8 cellular contexts compared by ENCODE assay signal in genomic region chr14:39174560-39175444, GRCh38. TPM values are rescaled to one million over a fixed set of nuclear protein-coding genes. Genes with fewer than 3 reads are reported as not detected.
DNase-seq lines count a peak whose midpoint lies in the region; ATAC-seq and TF ChIP-seq lines count a peak whose summit lies in the region.

TSS of gene PNN (plus strand) at chr14:39175254. CDS start at chr14:39175280, 26 bp downstream.

- H3K9me3 Mint-ChIP-seq in activated T-helper 2 cell treated with anti-CD3 and anti-CD28 coated beads, Interferon-gamma antibody, Interleukin-2, Interleukin-4, amounts not matched to agents 10 μg/mL and 5 μg/mL and 100 μg/mL, durations not matched to agents 14 hours and 24 hours and 36 hours = no peaks in the 10 kb centered on the region
- no peaks in the 10 kb centered on the region for H3K9me3 Mint-ChIP-seq in naive thymus-derived CD8-positive, alpha-beta T cell

- ATAC-seq in RWPE2 (ENCODE audit: low read depth) = peak; percentile 94
- peak; percentile 86 to 90 for ATAC-seq in naive thymus-derived CD8-positive, alpha-beta T cell

- no peaks in the 10 kb centered on the region for H3K27me3 Mint-ChIP-seq in activated T-helper 2 cell treated with anti-CD3 and anti-CD28 coated beads, Interferon-gamma antibody, Interleukin-2, Interleukin-4, amounts not matched to agents 10 μg/mL and 5 μg/mL and 100 μg/mL, durations not matched to agents 14 hours and 24 hours and 36 hours (ENCODE audit: low read depth)
- H3K27me3 Mint-ChIP-seq in naive thymus-derived CD8-positive, alpha-beta T cell = peaks cover 0 to 2% (median 0%) of the 10 kb centered on the region in 5 donors

- H3K27ac ChIP-seq in RWPE2 (ENCODE audit: poor library complexity, severe bottlenecking) = peak within 1 kb of the TSS; percentile 80

- no peaks in the 10 kb centered on the region for H3K9me3 ChIP-seq in RWPE2 (ENCODE audit: severe bottlenecking)

- peak within 1 kb of the TSS; percentile 70 for H3K4me3 ChIP-seq in RWPE2 (ENCODE audit: severe bottlenecking)
- H3K4me3 ChIP-seq in fibroblast of mammary gland (ENCODE audit: control insufficient read depth, low read depth, low read length) = peak within 1 kb of the TSS; percentile 97

- peaks cover 10% of the 10 kb centered on the region for H3K4me1 ChIP-seq in RWPE2 (ENCODE audit: insufficient read depth, poor library complexity, severe bottlenecking)

- intact Hi-C loops in activated T-helper 2 cell treated with anti-CD3 and anti-CD28 coated beads, Interferon-gamma antibody, Interleukin-2, Interleukin-4, amounts not matched to agents 10 μg/mL and 5 μg/mL and 100 μg/mL, durations not matched to agents 14 hours and 24 hours and 36 hours (cut with micrococcal nuclease) = loop anchor here (1.0 to 5.0 kb wide), 7 partner anchors 54 to 272 kb away; partner anchors contain the start of genes FBXO33, GEMIN2 and SEC23A

- TF ChIP-seq CTCF in RWPE2 (IDR thresholded peaks at IDR 0.05; ENCODE audit: poor library complexity, severe bottlenecking) = no peak
- TF ChIP-seq CTCF in fibroblast of mammary gland (conservative IDR thresholded peaks at IDR 0.05; ENCODE audit: control insufficient read depth, insufficient read depth, low read depth, low read length) = no peak

- H3K4me1 Mint-ChIP-seq in activated T-helper 2 cell treated with anti-CD3 and anti-CD28 coated beads, Interferon-gamma antibody, Interleukin-2, Interleukin-4, amounts not matched to agents 10 μg/mL and 5 μg/mL and 100 μg/mL, durations not matched to agents 14 hours and 24 hours and 36 hours (ENCODE audit: low read depth) = peaks cover 28% of the 10 kb centered on the region
- H3K4me1 Mint-ChIP-seq in naive thymus-derived CD8-positive, alpha-beta T cell = peaks cover 14 to 54% (median 41%) of the 10 kb centered on the region in 4 donors

- peak within 1 kb of the TSS; percentile 98 for H3K27ac Mint-ChIP-seq in activated T-helper 2 cell treated with anti-CD3 and anti-CD28 coated beads, Interferon-gamma antibody, Interleukin-2, Interleukin-4, amounts not matched to agents 10 μg/mL and 5 μg/mL and 100 μg/mL, durations not matched to agents 14 hours and 24 hours and 36 hours
- H3K27ac Mint-ChIP-seq in naive thymus-derived CD8-positive, alpha-beta T cell = peak within 1 kb of the TSS; percentile 98 to 100 (median 99)

- DNase-seq in EH (ENCODE audit: low read depth) (peak; percentile 100), H4 (ENCODE audit: low spot score) (peak; percentile 99), LoVo (ENCODE audit: low spot score) (peak; percentile 99), RWPE2 (ENCODE audit: low spot score) (peak; percentile 99), fibroblast of mammary gland (ENCODE audit: low read depth) (peak; percentile 100)
- DNase-seq in activated T-helper 2 cell treated with anti-CD3 and anti-CD28 coated beads, Interferon-gamma antibody, Interleukin-2, Interleukin-4, amounts not matched to agents 10 μg/mL and 5 μg/mL and 100 μg/mL, durations not matched to agents 14 hours and 24 hours and 36 hours (ENCODE audit: low spot score) = peak; percentile 97
- DNase-seq in naive thymus-derived CD8-positive, alpha-beta T cell = peak; percentile 85 to 99 (median 98)
- peak; percentile 90 to 99 (median 97) for DNase-seq in stimulated activated naive CD4-positive, alpha-beta T cell (lab: John Stamatoyannopoulos, UW)

- no peaks in the 10 kb centered on the region for H3K36me3 Mint-ChIP-seq in activated T-helper 2 cell treated with anti-CD3 and anti-CD28 coated beads, Interferon-gamma antibody, Interleukin-2, Interleukin-4, amounts not matched to agents 10 μg/mL and 5 μg/mL and 100 μg/mL, durations not matched to agents 14 hours and 24 hours and 36 hours (ENCODE audit: low read depth)
- peaks cover 11 to 24% (median 11%) of the 10 kb centered on the region in 3 donors for H3K36me3 Mint-ChIP-seq in naive thymus-derived CD8-positive, alpha-beta T cell

- peaks cover 43% of the 10 kb centered on the region for H3K36me3 ChIP-seq in RWPE2 (ENCODE audit: low read depth)

- H3K27me3 ChIP-seq in RWPE2 (ENCODE audit: insufficient read depth, poor library complexity, severe bottlenecking) = no peaks in the 10 kb centered on the region

- peak within 1 kb of the TSS; percentile 95 for H3K4me3 Mint-ChIP-seq in activated T-helper 2 cell treated with anti-CD3 and anti-CD28 coated beads, Interferon-gamma antibody, Interleukin-2, Interleukin-4, amounts not matched to agents 10 μg/mL and 5 μg/mL and 100 μg/mL, durations not matched to agents 14 hours and 24 hours and 36 hours (ENCODE audit: low read depth)
- peak within 1 kb of the TSS; percentile 96 to 100 (median 98) for H3K4me3 Mint-ChIP-seq in naive thymus-derived CD8-positive, alpha-beta T cell

- POLR2A ChIA-PET in naive thymus-derived CD8-positive, alpha-beta T cell (lab: Charles Lee) = interaction anchor here (0.6 to 3.2 kb wide), 12 partner anchors 9 to 257 kb away, joined by 3 to 38 read pairs (median 4); partner anchors contain the start of genes FBXO33, GEMIN2 and SEC23A

RNA-seq across cellular contexts. Expression of gene PNN, which starts in this region (rescaled TPM):
- 17.2 and 23.1 TPM in 2 replicates for total RNA-seq in H4 (2014; rRNA removed; shearing (Covaris generic))
- 115 and 119 TPM in 2 replicates for total RNA-seq in activated T-helper 2 cell treated with anti-CD3 and anti-CD28 coated beads, Interferon-gamma antibody, Interleukin-2, Interleukin-4, amounts not matched to agents 10 μg/mL and 5 μg/mL and 100 μg/mL, durations not matched to agents 14 hours and 24 hours and 36 hours
- 100 to 1,000 TPM; 114 to 116 TPM for total RNA-seq in naive thymus-derived CD8-positive, alpha-beta T cell
- 10 to 100 TPM; 15.4 to 24.2 (median 18.9) TPM for polyA plus RNA-seq in naive thymus-derived CD8-positive, alpha-beta T cell

Comparison
In these comparisons a context has a peak if more than half of its experiments do, and no peak if none do; other contexts are left out.
1. Peak in every context shown above with its lines: DNase-seq, ATAC-seq, H3K4me3 ChIP-seq and H3K27ac ChIP-seq.